Comparison of ENCODE assay signal across 21 cellular contexts in genomic region chr18:75003764-75004690, GRCh38.
DNase-seq lines count a peak whose midpoint lies in the region; ATAC-seq and TF ChIP-seq lines count a peak whose summit lies in the region.
"Had no signal": no experiment of that assay in that cellular context is flagged by ENCODE, and none has a peak within 500 bp of the region (broad histone marks: within the 10 kb centered on the region; RNA-seq: fewer than 3 reads in every experiment).

No MANE protein-coding gene starts in this region.

- in situ Hi-C loops in IMR-90 (cut with MboI; ENCODE audit: low sequenced_read_pairs), result no loop called here

- POLR2A ChIA-PET in IMR-90 (lab: Charles Lee; ENCODE audit: unreplicated experiment), result no interaction called here

- no peak overlapping the region for H3K4me2 ChIP-seq in IMR-90 (ENCODE audit: low read depth, low read length)
- H3K4me2 ChIP-seq in Karpas-422 (ENCODE audit: low read depth, low read length, poor library complexity, severe bottlenecking), result no peak overlapping the region
- H3K4me2 ChIP-seq: KMS-11 had no signal

- no peaks in the 10 kb centered on the region for H3K36me3 ChIP-seq in IMR-90 (ENCODE audit: control insufficient read depth, insufficient read depth, low read length)
- H3K36me3 ChIP-seq in ascending aorta, result no peaks in the 10 kb centered on the region
- H3K36me3 ChIP-seq in lower lobe of right lung, result no peaks in the 10 kb centered on the region
- H3K36me3 ChIP-seq in Karpas-422 (ENCODE audit: insufficient read depth, low read length), result no peaks in the 10 kb centered on the region
- H3K36me3 ChIP-seq: gastrocnemius medialis, right lobe of liver, upper lobe of left lung had no signal

- CTCF ChIA-PET in IMR-90 (lab: Yijun Ruan, JAX), result interaction anchor here (1.1 kb wide), 1 partner anchor 21 kb away, joined by 3 read pairs; no protein-coding TSS in a partner anchor

- no peak overlapping the region for H2BK120ac ChIP-seq in IMR-90 (ENCODE audit: low read depth, low read length)

- no peak overlapping the region for H3K4me3 ChIP-seq in IMR-90 (ENCODE audit: insufficient read depth, low read depth, low read length)
- H3K4me3 ChIP-seq in ascending aorta, result no peak overlapping the region
- H3K4me3 ChIP-seq in lower lobe of right lung, result no peak overlapping the region
- H3K4me3 ChIP-seq in Karpas-422 (ENCODE audit: low read length), result no peak overlapping the region
- H3K4me3 ChIP-seq: gastrocnemius medialis, right lobe of liver, upper lobe of left lung had no signal

- no peak overlapping the region for H3K18ac ChIP-seq in IMR-90 (ENCODE audit: low read depth, low read length)

- H2AFZ ChIP-seq in IMR-90 (replicated peaks; ENCODE audit: low read length, poor library complexity) (no peak overlapping the region), Karpas-422 (ENCODE audit: low read length) (no peak overlapping the region)

- H3K9ac ChIP-seq in IMR-90 (ENCODE audit: low read depth, low read length) (no peak overlapping the region), Karpas-422 (ENCODE audit: low read length) (no peak overlapping the region)
- H3K9ac ChIP-seq: KMS-11 had no signal

- no peak overlapping the region for H3K56ac ChIP-seq in IMR-90 (ENCODE audit: extremely low read depth, insufficient read depth, low read length)

- no peak overlapping the region for H2BK15ac ChIP-seq in IMR-90 (ENCODE audit: low read depth, low read length)

- no peak overlapping the region for H3K14ac ChIP-seq in IMR-90 (replicated peaks; ENCODE audit: low read depth, low read length)

- WGBS in IMR-90 (ENCODE audit: extremely low coverage in 2 of 2, insufficient read length in 1 of 2), 2 experiments, result 97% methylated on average over 9 of the region's 23 CpGs; no CpG with 5 or more reads in 1 of the 2 experiments

- H3K27ac ChIP-seq in IMR-90 (ENCODE audit: insufficient read depth, low read length) (no peak overlapping the region), ascending aorta (peak overlapping the region; percentile 37 to 51), lower lobe of right lung (no peak overlapping the region), Karpas-422 (ENCODE audit: low read length) (no peak overlapping the region)
- H3K27ac ChIP-seq: gastrocnemius medialis, KMS-11, right lobe of liver, upper lobe of left lung, VCaP had no signal

- no peak overlapping the region for H4K8ac ChIP-seq in IMR-90 (ENCODE audit: low read depth in 2 of 2, low read length in 2 of 2)

- no peak overlapping the region for H2BK5ac ChIP-seq in IMR-90 (ENCODE audit: low read depth, low read length, poor library complexity, severe bottlenecking)

- no peaks in the 10 kb centered on the region for H3K9me2 ChIP-seq in Karpas-422 (replicated peaks; ENCODE audit: insufficient read depth, low read length)

- no peaks in the 10 kb centered on the region for H3K79me2 ChIP-seq in Karpas-422 (ENCODE audit: low read length)

- BruUV-seq in IMR-90 (replicated peaks; lab: Mats Ljungman, UMichigan), result no TSS peak

- H4K5ac ChIP-seq in IMR-90 (ENCODE audit: low read depth, low read length), result no peak overlapping the region

- DNase-seq in DMS 273 (lab: John Stamatoyannopoulos, UW; ENCODE audit: unreplicated experiment) (peak; percentile 72), IMR-90 (no peak), ascending aorta (ENCODE audit: low spot score in 2 of 2) (peak in 1 of 2 donors; percentile 70), lower lobe of right lung (no peak), C1 segment of cervical spinal cord (lab: John Stamatoyannopoulos, UW) (no peak), Karpas-422 (no peak)
- DNase-seq: activated CD8-positive, alpha-beta T cell treated with anti-CD3 and anti-CD28 coated beads for 36 hours; activated T-cell treated with anti-CD3 and anti-CD28 coated beads, Interleukin-2, amount 50 U/mL, for 48 hours; CD8-positive, alpha-beta memory T cell; cortex of kidney; gastrocnemius medialis; HCEC 1CT; NCI-H446 treated with DMSO at 0.1 percent for 48 hours; right lobe of liver; SHP77 treated with DMSO at 0.1 percent for 48 hours; stimulated activated naive CD8-positive, alpha-beta T cell treated with anti-CD3 and anti-CD28 coated beads, Interleukin-15, Interleukin-2, amounts not matched to agents 100 U/mL and 50 U/mL, for 24 hours had no signal

- no peak for TF ChIP-seq RAD21 in IMR-90 (IDR thresholded peaks at IDR 0.05; ENCODE audit: low read length)

- peak overlapping the region; percentile 4; the same call in 1 of the 2 replicates for H2AK5ac ChIP-seq in IMR-90 (ENCODE audit: low read depth, low read length)

- no peak overlapping the region for H2AK9ac ChIP-seq in IMR-90 (replicated peaks; ENCODE audit: low read depth, low read length, poor library complexity)

- dilution Hi-C loops in IMR-90 (cut with HindIII; ENCODE audit: low sequenced_read_pairs, unreplicated experiment), result no loop called here

- no peak overlapping the region for H4K91ac ChIP-seq in IMR-90 (ENCODE audit: insufficient read depth, low read depth, low read length)

- no peaks in the 10 kb centered on the region for H3K79me1 ChIP-seq in IMR-90 (ENCODE audit: low read depth in 1 of 2, low read length in 2 of 2)

- no peaks in the 10 kb centered on the region; the same call in 1 of the 2 replicates for H3K4me1 ChIP-seq in IMR-90 (ENCODE audit: control insufficient read depth, insufficient read depth, low read length)
- H3K4me1 ChIP-seq in ascending aorta, result peaks cover 0 to 22% of the 10 kb centered on the region in 2 donors
- peaks cover 10% of the 10 kb centered on the region for H3K4me1 ChIP-seq in lower lobe of right lung
- no peaks in the 10 kb centered on the region for H3K4me1 ChIP-seq in Karpas-422 (ENCODE audit: low read length)
- H3K4me1 ChIP-seq: gastrocnemius medialis, right lobe of liver had no signal

- H3K27me3 ChIP-seq in IMR-90 (ENCODE audit: control insufficient read depth, insufficient read depth, low read length), result no peaks in the 10 kb centered on the region
- no peaks in the 10 kb centered on the region for H3K27me3 ChIP-seq in ascending aorta
- H3K27me3 ChIP-seq in lower lobe of right lung (ENCODE audit: low read depth), result no peaks in the 10 kb centered on the region
- no peaks in the 10 kb centered on the region for H3K27me3 ChIP-seq in Karpas-422 (ENCODE audit: low read length)
- H3K27me3 ChIP-seq: gastrocnemius medialis, right lobe of liver, upper lobe of left lung had no signal

- intact Hi-C loops in IMR-90 (cut with micrococcal nuclease) (no loop called here), ascending aorta (cut with DNase I) (loop anchor here (2.0 kb wide), 1 partner anchor 205 kb away; the partner anchor contains the start of gene PTGR3), lower lobe of right lung (cut with DNase I) (no loop called here)

- no peak for TF ChIP-seq CTCF in IMR-90 (conservative IDR thresholded peaks at IDR 0.05; ENCODE audit: low read depth, low read length)
- no peak for TF ChIP-seq CTCF in ascending aorta (IDR thresholded peaks at IDR 0.05)
- no peak for TF ChIP-seq CTCF in lower lobe of right lung (IDR thresholded peaks at IDR 0.05)

- no peak overlapping the region for H2BK20ac ChIP-seq in IMR-90 (ENCODE audit: low read depth, low read length)

- H3K9me1 ChIP-seq in IMR-90 (ENCODE audit: insufficient read depth, low read length), result no peaks in the 10 kb centered on the region

- H3K9me3 ChIP-seq in IMR-90 (ENCODE audit: control insufficient read depth, insufficient read depth, low read length) (no peaks in the 10 kb centered on the region), ascending aorta (no peaks in the 10 kb centered on the region), lower lobe of right lung (no peaks in the 10 kb centered on the region), Karpas-422 (ENCODE audit: low read length) (no peaks in the 10 kb centered on the region)
- H3K9me3 ChIP-seq: gastrocnemius medialis, right lobe of liver, upper lobe of left lung had no signal

- H4K20me1 ChIP-seq in IMR-90 (ENCODE audit: insufficient read depth, low read length) (no peaks in the 10 kb centered on the region), Karpas-422 (ENCODE audit: insufficient read depth, low read depth, low read length) (peaks cover 17% of the 10 kb centered on the region; the same call in 1 of the 2 replicates)

- no peak for TF ChIP-seq POLR2A in IMR-90 (IDR thresholded peaks at IDR 0.05; ENCODE audit: low read depth, low read length)

- H3K4ac ChIP-seq in IMR-90 (ENCODE audit: low read depth, low read length), result no peak overlapping the region

- H3K23ac ChIP-seq in IMR-90 (ENCODE audit: low read depth, low read length), result no peak overlapping the region

- ATAC-seq in IMR-90 (ENCODE audit: low read depth) (no peak), lower lobe of right lung (peak; percentile 23 to 52), GM19351 (IDR thresholded peaks at IDR 0.05; ENCODE audit: unreplicated experiment) (no peak), HG02642 (IDR thresholded peaks at IDR 0.05; ENCODE audit: poor library complexity, unreplicated experiment) (no peak)
- ATAC-seq: activated CD8-positive, alpha-beta T cell treated with anti-CD3 and anti-CD28 coated beads for 36 hours; right lobe of liver; stimulated activated naive CD8-positive, alpha-beta T cell treated with anti-CD3 and anti-CD28 coated beads, Interleukin-15, Interleukin-2, amounts not matched to agents 100 U/mL and 50 U/mL, for 24 hours had no signal

TF ChIP-seq in IMR-90, 13 proteins besides CTCF, POLR2A, EP300 and RAD21:
- TF ChIP-seq ELK1 (IDR thresholded peaks at IDR 0.05; ENCODE audit: borderline replicate concordance, low read depth, low read length), result no peak
- TF ChIP-seq NFE2L2 (IDR thresholded peaks at IDR 0.05; ENCODE audit: low read depth, low read length), result no peak
- no peak for TF ChIP-seq SMC3 (IDR thresholded peaks at IDR 0.05; ENCODE audit: low read depth, low read length)
- no peak for TF ChIP-seq CEBPB (IDR thresholded peaks at IDR 0.05; ENCODE audit: low read depth, low read length)
- no peak for TF ChIP-seq USF2 (IDR thresholded peaks at IDR 0.05; ENCODE audit: low read depth, low read length)
- TF ChIP-seq MAZ (IDR thresholded peaks at IDR 0.05; ENCODE audit: borderline replicate concordance, low read depth, low read length), result no peak

Comparison
In these comparisons a context has a peak if more than half of its experiments do, and no peak if none do; other contexts are left out.
1. ATAC-seq: peak in lower lobe of right lung (2 of 2); none in IMR-90 (single experiment), GM19351 (single experiment) and HG02642 (single experiment).
2. H3K27ac ChIP-seq: peak in ascending aorta (2 of 2); none in IMR-90 (single experiment), lower lobe of right lung (single experiment) and Karpas-422 (single experiment).